Comparison of ENCODE assay signal across 34 cellular contexts in genomic region chr3:32705232-32705631, GRCh38.
"Had no signal": no experiment of that assay in that cellular context is flagged by ENCODE, and none has a peak within 500 bp of the region (broad histone marks: within the 10 kb centered on the region; RNA-seq: fewer than 3 reads in every experiment).

No MANE protein-coding gene starts in this region.

- H3K9me3 ChIP-seq: ascending aorta, gastrocnemius medialis, neutrophil, ovary, right lobe of liver, thoracic aorta had no signal

- DNase-seq: activated CD4-positive, alpha-beta T cell treated with anti-CD3 and anti-CD28 coated beads for 48 hours; activated CD4-positive, alpha-beta T cell treated with anti-CD3 and anti-CD28 coated beads, Interleukin-2, amount 50 U/mL, for 48 hours; activated CD8-positive, alpha-beta memory T cell treated with anti-CD3 and anti-CD28 coated beads for 24 hours; activated gamma-delta T cell; activated naive CD4-positive, alpha-beta T cell treated with anti-CD3 and anti-CD28 coated beads, Interleukin-2, amount 10 ng/mL, durations not matched to agents 7 days and 5 days; activated naive CD8-positive, alpha-beta T cell treated with anti-CD3 and anti-CD28 coated beads, Interleukin-2, amount 10 ng/mL, durations not matched to agents 7 days and 5 days; activated T-cell treated with anti-CD3 and anti-CD28 coated beads, Interleukin-2, amount 50 U/mL, for 1 hour; brain microvascular endothelial cell; central memory CD4-positive, alpha-beta T cell; dermis blood vessel endothelial cell; effector CD4-positive, alpha-beta T cell; gastrocnemius medialis; islet precursor cell; left ventricle myocardium superior; naive B cell; nephron progenitor cell; ovary; right lobe of liver; stimulated activated CD4-positive, alpha-beta T cell treated with anti-CD3 and anti-CD28 coated beads, Interleukin-12 subunit alpha, Interleukin-12 subunit beta, amount 100 ng/mL, for 4 hours; stimulated activated CD4-positive, alpha-beta T cell treated with anti-CD3 and anti-CD28 coated beads, Interleukin-4, amount 100 ng/mL, for 24 hours; T1000; WERI-Rb-1 had no signal

- H3K4me2 ChIP-seq: hepatocyte had no signal

- H3K4me3 ChIP-seq: ascending aorta, gastrocnemius medialis, hepatocyte, ovary, right lobe of liver, thoracic aorta had no signal

- H3K27me3 ChIP-seq: ascending aorta, brain microvascular endothelial cell, gastrocnemius medialis, hepatocyte, neutrophil, ovary, right lobe of liver had no signal

- H2AFZ ChIP-seq: hepatocyte had no signal

- ATAC-seq: activated CD4-positive, CD25-positive, alpha-beta regulatory T cell treated with anti-CD3 and anti-CD28 coated beads, Interleukin-2, amount 50 U/mL, for 24 hours; gastrocnemius medialis; left ventricle myocardium superior; stimulated activated effector memory CD8-positive, alpha-beta T cell treated with anti-CD3 and anti-CD28 coated beads, Interleukin-12 subunit alpha, Interleukin-12 subunit beta, amount 100 ng/mL, for 72 hours had no signal

- H3K4me3 Mint-ChIP-seq: activated naive CD4-positive, alpha-beta T cell treated with anti-CD3 and anti-CD28 coated beads, Interleukin-2, amount 10 ng/mL, durations not matched to agents 7 days and 5 days; activated T-helper 1 cell treated with anti-CD3 and anti-CD28 coated beads, Interleukin-12 subunit alpha, Interleukin-12 subunit beta, Interleukin-2, Interleukin-4 antibody, amounts not matched to agents 30 ng/mL and 10 ng/mL and 1 ng/mL, durations not matched to agents 14 hours and 24 hours and 36 hours; mesothelial cell of epicardium; naive B cell; nephron progenitor cell; stimulated activated effector memory CD8-positive, alpha-beta T cell treated with anti-CD3 and anti-CD28 coated beads, Interleukin-12 subunit alpha, Interleukin-12 subunit beta, amount 100 ng/mL, for 72 hours; stimulated activated naive CD8-positive, alpha-beta T cell treated with anti-CD3 and anti-CD28 coated beads, Interleukin-15, Interleukin-2, amounts not matched to agents 100 ng/mL and 50 ng/mL, for 24 hours; T-helper 1 cell treated with Interleukin-12 subunit alpha and Interleukin-12 subunit beta and Interleukin-4 antibody, amounts not matched to agents 30 μg/mL and 1 μg/mL, for 36 hours had no signal

- H3K27ac ChIP-seq: ascending aorta, brain microvascular endothelial cell, epithelial cell of prostate, gastrocnemius medialis, hepatocyte, neutrophil, ovary, right lobe of liver, thoracic aorta, WERI-Rb-1 had no signal

- H3K27me3 Mint-ChIP-seq: activated naive CD4-positive, alpha-beta T cell treated with anti-CD3 and anti-CD28 coated beads, Interleukin-2, amount 10 ng/mL, durations not matched to agents 7 days and 5 days; activated naive CD8-positive, alpha-beta T cell treated with anti-CD3 and anti-CD28 coated beads, Interleukin-2, amount 10 ng/mL, durations not matched to agents 7 days and 5 days; naive B cell; progenitor cell of endocrine pancreas; stimulated activated naive CD8-positive, alpha-beta T cell treated with anti-CD3 and anti-CD28 coated beads, Interleukin-15, Interleukin-2, amounts not matched to agents 100 ng/mL and 50 ng/mL, for 24 hours had no signal

- H3K4me1 ChIP-seq: gastrocnemius medialis had no signal

- H3K36me3 ChIP-seq: brain microvascular endothelial cell, ovary, thoracic aorta had no signal

- H3K9me3 Mint-ChIP-seq: activated naive CD4-positive, alpha-beta T cell treated with anti-CD3 and anti-CD28 coated beads, Interleukin-2, amount 10 ng/mL, durations not matched to agents 7 days and 5 days; activated naive CD8-positive, alpha-beta T cell treated with anti-CD3 and anti-CD28 coated beads, Interleukin-2, amount 10 ng/mL, durations not matched to agents 7 days and 5 days; activated T-helper 1 cell treated with anti-CD3 and anti-CD28 coated beads, Interleukin-12 subunit alpha, Interleukin-12 subunit beta, Interleukin-2, Interleukin-4 antibody, amounts not matched to agents 30 ng/mL and 10 ng/mL and 1 ng/mL, durations not matched to agents 14 hours and 24 hours and 36 hours; mesothelial cell of epicardium; naive B cell; stimulated activated effector memory CD8-positive, alpha-beta T cell treated with anti-CD3 and anti-CD28 coated beads, Interleukin-12 subunit alpha, Interleukin-12 subunit beta, amount 100 ng/mL, for 72 hours; stimulated activated naive CD8-positive, alpha-beta T cell treated with anti-CD3 and anti-CD28 coated beads, Interleukin-15, Interleukin-2, amounts not matched to agents 100 ng/mL and 50 ng/mL, for 24 hours; T-helper 1 cell treated with Interleukin-12 subunit alpha and Interleukin-12 subunit beta and Interleukin-4 antibody, amounts not matched to agents 30 μg/mL and 1 μg/mL, for 36 hours had no signal

- H3K27ac Mint-ChIP-seq: activated naive CD8-positive, alpha-beta T cell treated with anti-CD3 and anti-CD28 coated beads, Interleukin-2, amount 10 ng/mL, durations not matched to agents 7 days and 5 days; activated T-helper 1 cell treated with anti-CD3 and anti-CD28 coated beads, Interleukin-12 subunit alpha, Interleukin-12 subunit beta, Interleukin-2, Interleukin-4 antibody, amounts not matched to agents 30 ng/mL and 10 ng/mL and 1 ng/mL, durations not matched to agents 14 hours and 24 hours and 36 hours; mesothelial cell of epicardium; nephron progenitor cell; progenitor cell of endocrine pancreas; stimulated activated naive CD8-positive, alpha-beta T cell treated with anti-CD3 and anti-CD28 coated beads, Interleukin-15, Interleukin-2, amounts not matched to agents 100 ng/mL and 50 ng/mL, for 24 hours had no signal
